In genomic region chr21:38352536-38353219, GRCh38 we compare ENCODE assay signal across 8 cellular contexts.
DNase-seq lines count a peak whose midpoint lies in the region; ATAC-seq and TF ChIP-seq lines count a peak whose summit lies in the region.

No MANE protein-coding gene starts in this region.

- peak overlapping the region; percentile 27 for H3K4me2 ChIP-seq in mammary epithelial cell (ENCODE audit: insufficient read depth, low read depth, low read length)

- H3K27ac Mint-ChIP-seq in natural killer cell treated with Interleukin-12 subunit alpha and Interleukin-12 subunit beta and Interleukin-15 and Interleukin-18, amount 100 ng/mL, for 72 hours: no peak overlapping the region

- DNase-seq in GM03348 (ENCODE audit: low spot score) (peak; percentile 83), LNCaP clone FGC (ENCODE audit: low read depth) (peak; percentile 8), SJCRH30 (peak; percentile 28 to 67), mammary epithelial cell (peak; percentile 69), left colon (peak in 1 of 2 donors; percentile 55)
- DNase-seq in stimulated activated CD4-positive, alpha-beta T cell treated with anti-CD3 and anti-CD28 coated beads, TNF-alpha, amount 100 ng/mL, for 24 hours (ENCODE audit: low read depth in 3 of 3): peak; percentile 12 to 50 (median 33)
- no peak for DNase-seq in natural killer cell treated with Interleukin-12 subunit alpha and Interleukin-12 subunit beta and Interleukin-15 and Interleukin-18, amount 100 ng/mL, for 72 hours (ENCODE audit: low spot score)

- no peak overlapping the region for H3K27ac ChIP-seq in SJCRH30
- peak overlapping the region; percentile 11 for H3K27ac ChIP-seq in mammary epithelial cell (ENCODE audit: insufficient read depth, low read depth, low read length)

- no TSS peak for BruUV-seq in mammary epithelial cell (replicated peaks; lab: Mats Ljungman, UMichigan)

- peaks cover 13% of the 10 kb centered on the region; the same call in 1 of the 2 replicates for H3K27me3 ChIP-seq in SJCRH30
- H3K27me3 ChIP-seq in mammary epithelial cell (ENCODE audit: insufficient read depth, low read length): no peaks in the 10 kb centered on the region

- H3K9ac ChIP-seq in mammary epithelial cell (ENCODE audit: insufficient read depth, low read length): no peak overlapping the region

- no peaks in the 10 kb centered on the region for H3K79me2 ChIP-seq in mammary epithelial cell (ENCODE audit: insufficient read depth, low read length)

- ATAC-seq in left colon: peak; percentile 63
- no peak for ATAC-seq in GM18868 (IDR thresholded peaks at IDR 0.05; ENCODE audit: unreplicated experiment)
- no peak for ATAC-seq in natural killer cell treated with Interleukin-12 subunit alpha and Interleukin-12 subunit beta and Interleukin-15 and Interleukin-18, amount 100 ng/mL, for 72 hours

- no peak overlapping the region for H3K4me3 Mint-ChIP-seq in natural killer cell treated with Interleukin-12 subunit alpha and Interleukin-12 subunit beta and Interleukin-15 and Interleukin-18, amount 100 ng/mL, for 72 hours

- H3K9me3 ChIP-seq in SJCRH30 (replicated peaks) (no peaks in the 10 kb centered on the region), mammary epithelial cell (replicated peaks; ENCODE audit: insufficient read depth, low read length) (no peaks in the 10 kb centered on the region)

- H3K4me1 ChIP-seq in SJCRH30 (peaks cover 10% of the 10 kb centered on the region; the same call in 1 of the 2 replicates), mammary epithelial cell (ENCODE audit: insufficient read depth, low read length) (peaks cover 10% of the 10 kb centered on the region)

- H3K27me3 Mint-ChIP-seq in natural killer cell treated with Interleukin-12 subunit alpha and Interleukin-12 subunit beta and Interleukin-15 and Interleukin-18, amount 100 ng/mL, for 72 hours: peaks cover 16 to 26% of the 10 kb centered on the region in 2 donors

- peak overlapping the region; percentile 46 for H2AFZ ChIP-seq in mammary epithelial cell (ENCODE audit: low read depth, low read length)

- H3K36me3 Mint-ChIP-seq in natural killer cell treated with Interleukin-12 subunit alpha and Interleukin-12 subunit beta and Interleukin-15 and Interleukin-18, amount 100 ng/mL, for 72 hours: no peaks in the 10 kb centered on the region

- H3K9me3 Mint-ChIP-seq in natural killer cell treated with Interleukin-12 subunit alpha and Interleukin-12 subunit beta and Interleukin-15 and Interleukin-18, amount 100 ng/mL, for 72 hours: no peaks in the 10 kb centered on the region

- intact Hi-C loops in mammary epithelial cell (cut with micrococcal nuclease): loop anchor here (1.0 to 5.0 kb wide), 10 partner anchors 49 to 640 kb away; partner anchors contain the start of gene KCNJ6
- intact Hi-C loops in left colon (cut with DNase I, micrococcal nuclease): loop anchor here in 1 of 2 donors (5.0 kb wide), 2 partner anchors 130 to 195 kb away; no protein-coding TSS in a partner anchor

- H3K36me3 ChIP-seq in SJCRH30 (no peaks in the 10 kb centered on the region), mammary epithelial cell (ENCODE audit: insufficient read depth, low read length) (no peaks in the 10 kb centered on the region)

- H4K20me1 ChIP-seq in mammary epithelial cell (ENCODE audit: insufficient read depth, low read length): no peaks in the 10 kb centered on the region

- dilution Hi-C loops in mammary epithelial cell (cut with HindIII; ENCODE audit: low sequenced_read_pairs): loop anchor here (5.0 kb wide), 1 partner anchor 180 kb away; no protein-coding TSS in a partner anchor

- H3K4me1 Mint-ChIP-seq in natural killer cell treated with Interleukin-12 subunit alpha and Interleukin-12 subunit beta and Interleukin-15 and Interleukin-18, amount 100 ng/mL, for 72 hours (ENCODE audit: low read depth in 2 of 2): no peaks in the 10 kb centered on the region

- peak; percentile 71 for TF ChIP-seq CTCF in LNCaP clone FGC (IDR thresholded peaks at IDR 0.05; ENCODE audit: control insufficient read depth, extremely low read depth, insufficient read depth)
- peak; percentile 80 to 94 for TF ChIP-seq CTCF in mammary epithelial cell (conservative IDR thresholded peaks at IDR 0.05 in 1 of 2, IDR thresholded peaks at IDR 0.05 in 1 of 2; ENCODE audit: extremely low read depth in 1 of 2, insufficient read depth in 1 of 2, low read depth in 1 of 2, low read length in 2 of 2)

- H3K4me3 ChIP-seq in LNCaP clone FGC (ENCODE audit: low read depth, low read length) (no peak overlapping the region), SJCRH30 (no peak overlapping the region), mammary epithelial cell (replicated peaks in 1 of 3; ENCODE audit: insufficient read depth in 1 of 3, low read depth in 2 of 3, low read length in 3 of 3) (no peak overlapping the region)

- in situ Hi-C loops in mammary epithelial cell (cut with MboI; ENCODE audit: low sequenced_read_pairs in 2 of 2): loop anchor here (5.0 to 25.0 kb wide), 4 partner anchors 140 to 640 kb away; no protein-coding TSS in a partner anchor

- WGBS in mammary epithelial cell (ENCODE audit: low coverage, missing lambda C conversion rate): 35% methylated on average over 6 of the region's 6 CpGs

- CTCF ChIA-PET in mammary epithelial cell (lab: Charles Lee; ENCODE audit: low non-redundant PET): interaction anchor here (0.7 to 1.8 kb wide), 12 partner anchors 61 to 435 kb away, joined by 3 to 19 read pairs (median 4); no protein-coding TSS in a partner anchor
